ENCODE assay signal across 33 cellular contexts in the genomic region with DNA sequence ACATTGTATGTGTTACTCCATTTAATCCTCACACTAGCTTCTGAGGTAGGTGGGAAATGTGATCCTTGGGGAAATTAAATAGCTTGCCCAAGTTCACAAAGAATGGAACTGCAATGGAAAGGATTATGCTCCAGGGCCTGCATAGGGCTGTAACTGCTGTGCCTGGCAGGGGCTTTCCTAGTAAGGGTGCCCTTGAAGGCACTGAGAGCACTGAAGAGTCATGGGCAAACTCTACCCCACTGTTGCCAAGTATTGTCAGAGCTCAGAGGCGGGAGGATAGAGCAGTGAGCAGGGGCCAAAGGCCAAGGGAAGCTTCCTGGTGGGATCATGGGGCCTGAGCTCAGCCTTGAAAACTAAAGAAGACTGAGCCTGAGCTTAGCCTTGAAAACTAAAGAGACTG.
"Had no signal": no experiment of that assay in that cellular context is flagged by ENCODE, and none has a peak within 500 bp of the region (broad histone marks: within the 10 kb centered on the region; RNA-seq: fewer than 3 reads in every experiment).

No MANE protein-coding gene starts in this region.

- H3K4me1 ChIP-seq: ascending aorta, breast epithelium, esophagus muscularis mucosa, foreskin keratinocyte, gastrocnemius medialis had no signal

- H3K4me1 Mint-ChIP-seq: activated CD4-positive, alpha-beta T cell treated with anti-CD3 and anti-CD28 coated beads for 36 hours; activated CD4-positive, alpha-beta T cell treated with anti-CD3 and anti-CD28 coated beads, Interleukin-2, amount 10 ng/mL, durations not matched to agents 24 days and 14 days; activated CD8-positive, alpha-beta memory T cell treated with anti-CD3 and anti-CD28 coated beads, Interleukin-2, amount 10 ng/mL, durations not matched to agents 7 days and 5 days; activated naive CD4-positive, alpha-beta T cell treated with anti-CD3 and anti-CD28 coated beads, Interleukin-2, amount 10 ng/mL, durations not matched to agents 7 days and 5 days; activated naive CD8-positive, alpha-beta T cell treated with anti-CD3 and anti-CD28 coated beads, Interleukin-2, amount 10 ng/mL, durations not matched to agents 7 days and 5 days; central memory CD8-positive, alpha-beta T cell; T-helper 17 cell had no signal

- H3K36me3 Mint-ChIP-seq: activated CD4-positive, alpha-beta memory T cell treated with anti-CD3 and anti-CD28 coated beads for 36 hours; activated CD8-positive, alpha-beta memory T cell treated with anti-CD3 and anti-CD28 coated beads, Interleukin-2, amount 10 ng/mL, durations not matched to agents 7 days and 5 days; activated naive CD4-positive, alpha-beta T cell treated with anti-CD3 and anti-CD28 coated beads, Interleukin-2, amount 10 ng/mL, durations not matched to agents 7 days and 5 days; activated naive CD4-positive, alpha-beta T cell treated with anti-CD3 and anti-CD28 coated beads, Interleukin-2, amount 50 U/mL, for 72 hours; activated naive CD8-positive, alpha-beta T cell treated with anti-CD3 and anti-CD28 coated beads, Interleukin-2, amount 10 ng/mL, durations not matched to agents 7 days and 5 days; brain had no signal

- DNase-seq: activated CD4-positive, alpha-beta memory T cell treated with anti-CD3 and anti-CD28 coated beads for 36 hours; activated CD4-positive, alpha-beta T cell treated with anti-CD3 and anti-CD28 coated beads for 36 hours; activated CD4-positive, alpha-beta T cell treated with anti-CD3 and anti-CD28 coated beads, Interleukin-2, amount 10 ng/mL, durations not matched to agents 24 days and 14 days; activated CD4-positive, CD25-positive, alpha-beta regulatory T cell; activated CD4-positive, CD25-positive, alpha-beta regulatory T cell treated with anti-CD3 and anti-CD28 coated beads, Interleukin-2, amount 50 U/mL, for 72 hours; activated CD8-positive, alpha-beta memory T cell treated with anti-CD3 and anti-CD28 coated beads, Interleukin-2, amount 10 ng/mL, durations not matched to agents 7 days and 5 days; activated CD8-positive, alpha-beta memory T cell treated with anti-CD3 and anti-CD28 coated beads, Interleukin-2, amount 50 U/mL, for 4 hours; activated CD8-positive, alpha-beta T cell treated with anti-CD3 and anti-CD28 coated beads, Interleukin-2, amount 10 ng/mL, durations not matched to agents 7 days and 5 days; activated gamma-delta T cell; activated naive CD4-positive, alpha-beta T cell; activated naive CD4-positive, alpha-beta T cell treated with anti-CD3 and anti-CD28 coated beads, Interleukin-2, amount 10 ng/mL, durations not matched to agents 7 days and 5 days; activated naive CD8-positive, alpha-beta T cell treated with anti-CD3 and anti-CD28 coated beads, Interleukin-2, amount 10 ng/mL, durations not matched to agents 7 days and 5 days; activated T-cell treated with anti-CD3 and anti-CD28 coated beads, Interleukin-2, amount 50 U/mL, for 1 hour; activated T-cell treated with anti-CD3 and anti-CD28 coated beads, Interleukin-2, amount 50 U/mL, for 72 hours; cortex of kidney; dermis blood vessel endothelial cell; effector CD4-positive, alpha-beta T cell; effector memory CD8-positive, alpha-beta T cell; erythroblast; foreskin keratinocyte; gastrocnemius medialis; glutamatergic neuron; T-helper 1 cell; T-helper 17 cell; T1000 had no signal

- H3K4me3 ChIP-seq: ascending aorta, breast epithelium, cardiac muscle cell, esophagus muscularis mucosa, gastrocnemius medialis had no signal

- H3K36me3 ChIP-seq: ascending aorta, breast epithelium, cardiac muscle cell, esophagus muscularis mucosa, gastrocnemius medialis had no signal

- H3K9me3 Mint-ChIP-seq: activated CD4-positive, alpha-beta T cell treated with anti-CD3 and anti-CD28 coated beads, Interleukin-2, amount 10 ng/mL, durations not matched to agents 24 days and 14 days; activated naive CD4-positive, alpha-beta T cell treated with anti-CD3 and anti-CD28 coated beads, Interleukin-2, amount 10 ng/mL, durations not matched to agents 7 days and 5 days; activated naive CD4-positive, alpha-beta T cell treated with anti-CD3 and anti-CD28 coated beads, Interleukin-2, amount 50 U/mL, for 72 hours; activated naive CD8-positive, alpha-beta T cell treated with anti-CD3 and anti-CD28 coated beads, Interleukin-2, amount 10 ng/mL, durations not matched to agents 7 days and 5 days; T-helper 2 cell treated with Interferon-gamma antibody and Interleukin-4, amounts not matched to agents 5 μg/mL and 100 μg/mL, for 36 hours had no signal

- H3K27me3 Mint-ChIP-seq: activated CD4-positive, alpha-beta memory T cell treated with anti-CD3 and anti-CD28 coated beads for 36 hours; activated CD4-positive, alpha-beta T cell treated with anti-CD3 and anti-CD28 coated beads for 36 hours; activated CD4-positive, alpha-beta T cell treated with anti-CD3 and anti-CD28 coated beads, Interleukin-2, amount 10 ng/mL, durations not matched to agents 24 days and 14 days; activated CD8-positive, alpha-beta memory T cell treated with anti-CD3 and anti-CD28 coated beads, Interleukin-2, amount 10 ng/mL, durations not matched to agents 7 days and 5 days; activated naive CD4-positive, alpha-beta T cell treated with anti-CD3 and anti-CD28 coated beads, Interleukin-2, amount 10 ng/mL, durations not matched to agents 7 days and 5 days had no signal

- H3K9me3 ChIP-seq: gastrocnemius medialis had no signal

- H3K27me3 ChIP-seq: ascending aorta, cardiac muscle cell, foreskin keratinocyte, gastrocnemius medialis had no signal

- H3K4me3 Mint-ChIP-seq: activated CD4-positive, alpha-beta memory T cell treated with anti-CD3 and anti-CD28 coated beads for 36 hours; activated CD4-positive, alpha-beta T cell treated with anti-CD3 and anti-CD28 coated beads for 36 hours; activated CD4-positive, alpha-beta T cell treated with anti-CD3 and anti-CD28 coated beads, Interleukin-2, amount 10 ng/mL, durations not matched to agents 24 days and 14 days; activated CD8-positive, alpha-beta memory T cell treated with anti-CD3 and anti-CD28 coated beads, Interleukin-2, amount 10 ng/mL, durations not matched to agents 7 days and 5 days; activated CD8-positive, alpha-beta T cell treated with anti-CD3 and anti-CD28 coated beads, Interleukin-2, amount 10 ng/mL, durations not matched to agents 7 days and 5 days; activated naive CD4-positive, alpha-beta T cell treated with anti-CD3 and anti-CD28 coated beads, Interleukin-2, amount 10 ng/mL, durations not matched to agents 7 days and 5 days; activated naive CD8-positive, alpha-beta T cell treated with anti-CD3 and anti-CD28 coated beads, Interleukin-2, amount 10 ng/mL, durations not matched to agents 7 days and 5 days; activated T-cell treated with anti-CD3 and anti-CD28 coated beads, Interleukin-2, amount 50 U/mL, for 72 hours; brain; central memory CD8-positive, alpha-beta T cell; effector memory CD8-positive, alpha-beta T cell; T-helper 17 cell; T-helper 2 cell treated with Interferon-gamma antibody and Interleukin-4, amounts not matched to agents 5 μg/mL and 100 μg/mL, for 36 hours had no signal

- H3K27ac Mint-ChIP-seq: activated CD4-positive, alpha-beta memory T cell treated with anti-CD3 and anti-CD28 coated beads for 36 hours; activated CD4-positive, alpha-beta T cell treated with anti-CD3 and anti-CD28 coated beads for 36 hours; activated CD4-positive, alpha-beta T cell treated with anti-CD3 and anti-CD28 coated beads, Interleukin-2, amount 10 ng/mL, durations not matched to agents 24 days and 14 days; activated CD8-positive, alpha-beta memory T cell treated with anti-CD3 and anti-CD28 coated beads, Interleukin-2, amount 10 ng/mL, durations not matched to agents 7 days and 5 days; activated CD8-positive, alpha-beta T cell treated with anti-CD3 and anti-CD28 coated beads, Interleukin-2, amount 10 ng/mL, durations not matched to agents 7 days and 5 days; activated naive CD4-positive, alpha-beta T cell treated with anti-CD3 and anti-CD28 coated beads, Interleukin-2, amount 10 ng/mL, durations not matched to agents 7 days and 5 days; activated naive CD4-positive, alpha-beta T cell treated with anti-CD3 and anti-CD28 coated beads, Interleukin-2, amount 50 U/mL, for 72 hours; activated naive CD8-positive, alpha-beta T cell treated with anti-CD3 and anti-CD28 coated beads, Interleukin-2, amount 10 ng/mL, durations not matched to agents 7 days and 5 days; activated T-cell treated with anti-CD3 and anti-CD28 coated beads, Interleukin-2, amount 50 U/mL, for 72 hours; brain; effector memory CD8-positive, alpha-beta T cell; T-helper 17 cell; T-helper 2 cell treated with Interferon-gamma antibody and Interleukin-4, amounts not matched to agents 5 μg/mL and 100 μg/mL, for 36 hours had no signal

- ATAC-seq: activated CD4-positive, alpha-beta T cell treated with anti-CD3 and anti-CD28 coated beads for 36 hours; activated CD8-positive, alpha-beta memory T cell treated with anti-CD3 and anti-CD28 coated beads, Interleukin-2, amount 10 ng/mL, durations not matched to agents 7 days and 5 days; activated CD8-positive, alpha-beta T cell treated with anti-CD3 and anti-CD28 coated beads, Interleukin-2, amount 10 ng/mL, durations not matched to agents 7 days and 5 days; activated naive CD4-positive, alpha-beta T cell treated with anti-CD3 and anti-CD28 coated beads, Interleukin-2, amount 50 U/mL, for 72 hours; activated T-cell treated with anti-CD3 and anti-CD28 coated beads, Interleukin-2, amount 50 U/mL, for 72 hours; effector memory CD8-positive, alpha-beta T cell; foreskin keratinocyte; gastrocnemius medialis; T-helper 17 cell had no signal

- H3K27ac ChIP-seq: ascending aorta, breast epithelium, cardiac muscle cell, esophagus muscularis mucosa, foreskin keratinocyte, gastrocnemius medialis had no signal
